19 cellular contexts compared by ENCODE assay signal in the genomic region with DNA sequence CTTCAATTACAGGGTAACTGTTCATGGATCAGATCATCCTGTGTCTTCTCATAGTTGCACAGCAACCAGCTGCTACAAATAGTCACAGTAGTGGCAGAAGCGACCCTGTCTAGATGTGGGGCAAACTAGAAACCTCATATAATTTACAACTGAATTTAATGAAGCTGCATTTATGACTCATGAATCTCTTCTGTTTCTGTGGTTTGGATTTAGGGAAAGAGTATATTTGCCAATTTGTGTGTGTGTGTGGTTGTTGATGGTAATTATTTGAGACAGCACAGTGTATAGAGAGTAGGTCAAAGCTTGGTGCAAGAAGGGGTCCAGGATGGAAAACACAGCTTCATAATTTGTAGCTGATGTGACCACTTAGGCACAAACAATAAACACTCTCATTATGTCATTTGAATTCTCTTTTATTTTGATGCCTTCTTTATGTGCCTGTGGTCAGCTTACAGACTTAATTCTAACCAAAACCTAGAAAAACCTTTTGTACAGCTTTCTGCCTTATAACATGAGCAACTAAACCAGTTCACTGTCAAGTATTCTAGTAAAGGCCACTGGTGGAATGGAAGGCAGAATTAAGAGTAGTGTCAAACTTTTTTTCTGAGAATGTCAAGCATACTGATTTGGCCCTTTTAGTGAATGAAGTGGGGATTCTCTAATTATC.
DNase-seq lines count a peak whose midpoint lies in the region; ATAC-seq and TF ChIP-seq lines count a peak whose summit lies in the region.
"Had no signal": no experiment of that assay in that cellular context is flagged by ENCODE, and none has a peak within 500 bp of the region (broad histone marks: within the 10 kb centered on the region; RNA-seq: fewer than 3 reads in every experiment).

No MANE protein-coding gene starts in this region.

- BruUV-seq in Caco-2 (replicated peaks; lab: Mats Ljungman, UMichigan) (no TSS peak), A673 (replicated peaks; lab: Mats Ljungman, UMichigan) (no TSS peak)

- H3K27ac ChIP-seq in HEK293 (ENCODE audit: extremely low read depth, low read depth, low read length) = no peak overlapping the region
- H3K27ac ChIP-seq in A673 (ENCODE audit: low read depth, low read length, poor library complexity, severe bottlenecking) = no peak overlapping the region
- H3K27ac ChIP-seq in heart left ventricle = no peak overlapping the region
- H3K27ac ChIP-seq: BLaER1 treated with 17β-estradiol and CSF1 and Interleukin-3, amounts not matched to agents 10 nM and 100 nM; parathyroid adenoma; tibial nerve had no signal

- peak overlapping the region; percentile 24 for H3K27ac Mint-ChIP-seq in Caco-2 (ENCODE audit: unreplicated experiment)
- H3K27ac Mint-ChIP-seq: activated T-helper 2 cell treated with anti-CD3 and anti-CD28 coated beads, Interferon-gamma antibody, Interleukin-2, Interleukin-4, amounts not matched to agents 10 μg/mL and 5 μg/mL and 100 μg/mL, durations not matched to agents 14 hours and 24 hours and 36 hours; T-helper 2 cell treated with Interferon-gamma antibody and Interleukin-4, amounts not matched to agents 5 μg/mL and 100 μg/mL, for 36 hours had no signal

- no peak overlapping the region for H3K4me3 Mint-ChIP-seq in Caco-2 (ENCODE audit: unreplicated experiment)
- H3K4me3 Mint-ChIP-seq: naive thymus-derived CD4-positive, alpha-beta T cell; T-helper 2 cell treated with Interferon-gamma antibody and Interleukin-4, amounts not matched to agents 5 μg/mL and 100 μg/mL, for 36 hours had no signal

- H3K9me3 Mint-ChIP-seq in Caco-2 (ENCODE audit: unreplicated experiment) = no peaks in the 10 kb centered on the region
- H3K9me3 Mint-ChIP-seq: activated T-helper 2 cell treated with anti-CD3 and anti-CD28 coated beads, Interferon-gamma antibody, Interleukin-2, Interleukin-4, amounts not matched to agents 10 μg/mL and 5 μg/mL and 100 μg/mL, durations not matched to agents 14 hours and 24 hours and 36 hours; naive thymus-derived CD4-positive, alpha-beta T cell; T-helper 2 cell treated with Interferon-gamma antibody and Interleukin-4, amounts not matched to agents 5 μg/mL and 100 μg/mL, for 36 hours had no signal

- H3K4me3 ChIP-seq in Caco-2 (ENCODE audit: low read depth, low read length) (no peak overlapping the region), HEK293 (ENCODE audit: low read depth, low read length) (no peak overlapping the region), A673 (ENCODE audit: low read depth, low read length, poor library complexity, severe bottlenecking) (no peak overlapping the region), heart left ventricle (no peak overlapping the region)
- H3K4me3 ChIP-seq: BLaER1 treated with 17β-estradiol and CSF1 and Interleukin-3, amounts not matched to agents 10 nM and 100 nM; lung; tibial nerve had no signal

- peaks cover 13% of the 10 kb centered on the region for H3K4me1 Mint-ChIP-seq in Caco-2 (ENCODE audit: low read depth, unreplicated experiment)
- H3K4me1 Mint-ChIP-seq: naive thymus-derived CD4-positive, alpha-beta T cell had no signal

- TF ChIP-seq POLR2A in heart left ventricle (IDR thresholded peaks at IDR 0.05) = no peak

- ATAC-seq in heart left ventricle = no peak
- ATAC-seq in Right ventricle myocardium inferior = no peak
- ATAC-seq: HCT116; naive thymus-derived CD4-positive, alpha-beta T cell had no signal

- WGBS in heart left ventricle, 4 donors = 2 to 89% (median 58%) methylated on average over 1 of the region's 1 CpG

- H3K27me3 ChIP-seq in Caco-2 (replicated peaks; ENCODE audit: control insufficient read depth, insufficient read depth, low read length) (no peaks in the 10 kb centered on the region), A673 (replicated peaks; ENCODE audit: insufficient read depth, low read depth, low read length, poor library complexity) (no peaks in the 10 kb centered on the region), heart left ventricle (no peaks in the 10 kb centered on the region)
- H3K27me3 ChIP-seq: BLaER1 treated with 17β-estradiol and CSF1 and Interleukin-3, amounts not matched to agents 10 nM and 100 nM; tibial nerve had no signal

- TF ChIP-seq CTCF in Caco-2 (IDR thresholded peaks at IDR 0.05; ENCODE audit: insufficient read depth in 1 of 2, low read depth in 1 of 2, low read length in 1 of 2, severe bottlenecking in 1 of 2, unreplicated experiment in 1 of 2) (no peak), HEK293 (tag by site-specific recombination; IDR thresholded peaks at IDR 0.05) (no peak), A673 (conservative IDR thresholded peaks at IDR 0.05; ENCODE audit: low read depth, low read length) (no peak), heart left ventricle (IDR thresholded peaks at IDR 0.05) (no peak)

- H3K27me3 Mint-ChIP-seq in Caco-2 (ENCODE audit: insufficient read depth, unreplicated experiment) = no peaks in the 10 kb centered on the region
- H3K27me3 Mint-ChIP-seq: naive thymus-derived CD4-positive, alpha-beta T cell had no signal

- H3K4me1 ChIP-seq in Caco-2 = peaks cover 5% of the 10 kb centered on the region; the same call in 1 of the 2 replicates
- H3K4me1 ChIP-seq in HEK293 (ENCODE audit: control insufficient read depth, insufficient read depth, low read length) = no peaks in the 10 kb centered on the region
- no peaks in the 10 kb centered on the region for H3K4me1 ChIP-seq in A673 (ENCODE audit: insufficient read depth, low read length, poor library complexity, severe bottlenecking)
- H3K4me1 ChIP-seq in heart left ventricle = no peaks in the 10 kb centered on the region
- H3K4me1 ChIP-seq: BLaER1 treated with 17β-estradiol and CSF1 and Interleukin-3, amounts not matched to agents 10 nM and 100 nM; parathyroid adenoma; tibial nerve had no signal

- peaks cover 4% of the 10 kb centered on the region for H3K36me3 Mint-ChIP-seq in Caco-2 (ENCODE audit: insufficient read depth, unreplicated experiment)
- H3K36me3 Mint-ChIP-seq: naive thymus-derived CD4-positive, alpha-beta T cell had no signal

- DNase-seq in Caco-2 (no peak), astrocyte of the hippocampus (ENCODE audit: low read depth, low spot score) (peak; percentile 60), kidney glomerular epithelial cell (lab: John Stamatoyannopoulos, UW) (peak; percentile 16), A673 (ENCODE audit: low spot score) (no peak), COLO829 (ENCODE audit: low spot score) (no peak), heart left ventricle (no peak), Right ventricle myocardium inferior (ENCODE audit: missing footprints) (no peak)
- DNase-seq: activated CD4-positive, CD25-positive, alpha-beta regulatory T cell; DMS153; glutamatergic neuron; naive thymus-derived CD4-positive, alpha-beta T cell had no signal

- CTCF ChIA-PET in Caco-2 (lab: Charles Lee) (no interaction called here), HEK293 (lab: Yijun Ruan, JAX) (interaction anchor here (0.6 kb wide), 1 partner anchor 878 kb away, joined by 3 read pairs; no protein-coding TSS in a partner anchor), A673 (lab: Charles Lee) (no interaction called here)

- intact Hi-C loops in Caco-2 (cut with micrococcal nuclease; ENCODE audit: unreplicated experiment) = no loop called here
- intact Hi-C loops in A673 (cut with micrococcal nuclease; ENCODE audit: unreplicated experiment) = no loop called here
- intact Hi-C loops in heart left ventricle (cut with DNase I) = no loop called here
- intact Hi-C loops in Right ventricle myocardium inferior (cut with DNase I) = no loop called here

- H3K36me3 ChIP-seq in Caco-2 (ENCODE audit: control insufficient read depth, insufficient read depth, low read length) (no peaks in the 10 kb centered on the region), HEK293 (ENCODE audit: control insufficient read depth in 2 of 2, insufficient read depth in 1 of 2, low read length in 2 of 2) (no peaks in the 10 kb centered on the region), A673 (ENCODE audit: insufficient read depth, low read length, poor library complexity, severe bottlenecking) (no peaks in the 10 kb centered on the region), heart left ventricle (no peaks in the 10 kb centered on the region)
- H3K36me3 ChIP-seq: BLaER1 treated with 17β-estradiol and CSF1 and Interleukin-3, amounts not matched to agents 10 nM and 100 nM; tibial nerve had no signal

- POLR2A ChIA-PET in Caco-2 (lab: Charles Lee) (no interaction called here), HEK293 (lab: Yijun Ruan, JAX) (no interaction called here), A673 (lab: Charles Lee; ENCODE audit: low non-redundant PET) (no interaction called here)

- H3K9me3 ChIP-seq in Caco-2 (no peaks in the 10 kb centered on the region), HEK293 (ENCODE audit: control insufficient read depth, insufficient read depth, low read depth, low read length) (no peaks in the 10 kb centered on the region), A673 (ENCODE audit: low read depth, low read length, poor library complexity, severe bottlenecking) (no peaks in the 10 kb centered on the region), heart left ventricle (no peaks in the 10 kb centered on the region)
- H3K9me3 ChIP-seq: tibial nerve had no signal

TF ChIP-seq in HEK293, 187 proteins besides CTCF, POLR2A, EP300 and RAD21:
- TF ChIP-seq ZNF223 (tag by site-specific recombination; IDR thresholded peaks at IDR 0.05) = no peak
- TF ChIP-seq, protein P1, sequence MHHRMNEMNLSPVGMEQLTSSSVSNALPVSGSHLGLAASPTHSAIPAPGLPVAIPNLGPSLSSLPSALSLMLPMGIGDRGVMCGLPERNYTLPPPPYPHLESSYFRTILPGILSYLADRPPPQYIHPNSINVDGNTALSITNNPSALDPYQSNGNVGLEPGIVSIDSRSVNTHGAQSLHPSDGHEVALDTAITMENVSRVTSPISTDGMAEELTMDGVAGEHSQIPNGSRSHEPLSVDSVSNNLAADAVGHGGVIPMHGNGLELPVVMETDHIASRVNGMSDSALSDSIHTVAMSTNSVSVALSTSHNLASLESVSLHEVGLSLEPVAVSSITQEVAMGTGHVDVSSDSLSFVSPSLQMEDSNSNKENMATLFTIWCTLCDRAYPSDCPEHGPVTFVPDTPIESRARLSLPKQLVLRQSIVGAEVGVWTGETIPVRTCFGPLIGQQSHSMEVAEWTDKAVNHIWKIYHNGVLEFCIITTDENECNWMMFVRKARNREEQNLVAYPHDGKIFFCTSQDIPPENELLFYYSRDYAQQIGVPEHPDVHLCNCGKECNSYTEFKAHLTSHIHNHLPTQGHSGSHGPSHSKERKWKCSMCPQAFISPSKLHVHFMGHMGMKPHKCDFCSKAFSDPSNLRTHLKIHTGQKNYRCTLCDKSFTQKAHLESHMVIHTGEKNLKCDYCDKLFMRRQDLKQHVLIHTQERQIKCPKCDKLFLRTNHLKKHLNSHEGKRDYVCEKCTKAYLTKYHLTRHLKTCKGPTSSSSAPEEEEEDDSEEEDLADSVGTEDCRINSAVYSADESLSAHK (tag by site-specific recombination; IDR thresholded peaks at IDR 0.05) = 0 out of 2 replicates have a peak, but pooled peaks have one; percentile 14
- TF ChIP-seq ZSCAN16 (tag by site-specific recombination; IDR thresholded peaks at IDR 0.05) = no peak

Comparison
In these comparisons a context has a peak if more than half of its experiments do, and no peak if none do; other contexts are left out.
1. DNase-seq: peak in astrocyte of the hippocampus (single experiment) and kidney glomerular epithelial cell (single experiment); none in Caco-2 (0 of 2), A673 (single experiment), COLO829 (single experiment), heart left ventricle (0 of 5) and Right ventricle myocardium inferior (single experiment).